In genomic region chr18:34223164-34223892, GRCh38 we compare ENCODE assay signal across 9 cellular contexts. TPM values are rescaled to one million over a fixed set of nuclear protein-coding genes. Genes with fewer than 3 reads are reported as not detected.
DNase-seq lines count a peak whose midpoint lies in the region; ATAC-seq and TF ChIP-seq lines count a peak whose summit lies in the region.
"Had no signal": no experiment of that assay in that cellular context is flagged by ENCODE, and none has a peak within 500 bp of the region (broad histone marks: within the 10 kb centered on the region; RNA-seq: fewer than 3 reads in every experiment).

No MANE protein-coding gene starts in this region.

- intact Hi-C loops in left ventricle myocardium inferior (cut with micrococcal nuclease): no loop called here
- intact Hi-C loops in CD4-positive, alpha-beta memory T cell (cut with micrococcal nuclease): no loop called here

- no peaks in the 10 kb centered on the region for H3K9me3 ChIP-seq in left ventricle myocardium inferior (replicated peaks)
- H3K9me3 ChIP-seq in CD4-positive, alpha-beta memory T cell (ENCODE audit: control insufficient read depth in 1 of 2, low read length in 2 of 2): no peaks in the 10 kb centered on the region
- H3K9me3 ChIP-seq: adrenal gland had no signal

- no peak for TF ChIP-seq CTCF in left ventricle myocardium inferior (IDR thresholded peaks at IDR 0.05; ENCODE audit: borderline replicate concordance)

- peaks cover 36% of the 10 kb centered on the region for H3K4me1 ChIP-seq in left ventricle myocardium inferior
- H3K4me1 ChIP-seq in CD4-positive, alpha-beta memory T cell (ENCODE audit: insufficient read depth, low read length): no peaks in the 10 kb centered on the region

- peak; percentile 72 for DNase-seq in NCI-H774 (lab: John Stamatoyannopoulos, UW)
- DNase-seq in left ventricle myocardium inferior: no peak
- DNase-seq in skeletal muscle cell (ENCODE audit: low read depth): no peak
- DNase-seq in CD4-positive, alpha-beta memory T cell: no peak
- DNase-seq in Kasumi-1 (lab: John Stamatoyannopoulos, UW): no peak
- no peak for DNase-seq in H4 (ENCODE audit: low spot score)

- peak overlapping the region in 2 of 8 donors; percentile 4 to 17 for H3K4me3 Mint-ChIP-seq in CD4-positive, alpha-beta memory T cell
- no peak overlapping the region for H3K4me3 Mint-ChIP-seq in activated T-helper 17 cell treated with anti-CD3 and anti-CD28 coated beads, Interleukin-2, amount 50 U/mL, for 72 hours

- no peak overlapping the region for H3K27ac ChIP-seq in left ventricle myocardium inferior (replicated peaks)
- no peak overlapping the region for H3K27ac ChIP-seq in CD4-positive, alpha-beta memory T cell (ENCODE audit: low read depth, low read length)

- H3K9me3 Mint-ChIP-seq in CD4-positive, alpha-beta memory T cell: peaks cover 0 to 26% (median 5%) of the 10 kb centered on the region in 8 donors
- no peaks in the 10 kb centered on the region for H3K9me3 Mint-ChIP-seq in activated T-helper 17 cell treated with anti-CD3 and anti-CD28 coated beads, Interleukin-2, amount 50 U/mL, for 72 hours

- peaks cover 0 to 3% of the 10 kb centered on the region in 2 donors for H3K36me3 Mint-ChIP-seq in CD4-positive, alpha-beta memory T cell
- no peaks in the 10 kb centered on the region for H3K36me3 Mint-ChIP-seq in activated T-helper 17 cell treated with anti-CD3 and anti-CD28 coated beads, Interleukin-2, amount 50 U/mL, for 72 hours (ENCODE audit: low read depth)

- POLR2A ChIA-PET in CD4-positive, alpha-beta memory T cell (lab: Charles Lee; ENCODE audit: partially characterized antibody): no interaction called here

- H3K4me1 Mint-ChIP-seq in CD4-positive, alpha-beta memory T cell: peaks cover 0 to 2% (median 0%) of the 10 kb centered on the region in 4 donors
- H3K4me1 Mint-ChIP-seq in activated T-helper 17 cell treated with anti-CD3 and anti-CD28 coated beads, Interleukin-2, amount 50 U/mL, for 72 hours: no peaks in the 10 kb centered on the region

- CTCF ChIA-PET in CD4-positive, alpha-beta memory T cell (lab: Charles Lee; ENCODE audit: partially characterized antibody): no interaction called here

- ATAC-seq in GM19463 (IDR thresholded peaks at IDR 0.05; ENCODE audit: unreplicated experiment): peak; percentile 21
- no peak for ATAC-seq in activated T-helper 17 cell treated with anti-CD3 and anti-CD28 coated beads, Interleukin-2, amount 50 U/mL, for 72 hours (replicated peaks)

- peaks cover 99% of the 10 kb centered on the region for H3K27me3 ChIP-seq in left ventricle myocardium inferior (ENCODE audit: low read depth)
- H3K27me3 ChIP-seq in CD4-positive, alpha-beta memory T cell (ENCODE audit: insufficient read depth, low read length): no peaks in the 10 kb centered on the region

- peaks cover 15 to 17% of the 10 kb centered on the region in 2 donors for H3K27me3 Mint-ChIP-seq in CD4-positive, alpha-beta memory T cell
- H3K27me3 Mint-ChIP-seq in activated T-helper 17 cell treated with anti-CD3 and anti-CD28 coated beads, Interleukin-2, amount 50 U/mL, for 72 hours: peaks cover 23% of the 10 kb centered on the region

- peak overlapping the region; percentile 63 for H3K4me3 ChIP-seq in left ventricle myocardium inferior
- peak overlapping the region; percentile 48 for H3K4me3 ChIP-seq in skeletal muscle cell (ENCODE audit: low read depth, low read length)
- H3K4me3 ChIP-seq in CD4-positive, alpha-beta memory T cell (ENCODE audit: low read length in 2 of 2): no peak overlapping the region

- H3K27ac Mint-ChIP-seq in CD4-positive, alpha-beta memory T cell: no peak overlapping the region
- no peak overlapping the region for H3K27ac Mint-ChIP-seq in activated T-helper 17 cell treated with anti-CD3 and anti-CD28 coated beads, Interleukin-2, amount 50 U/mL, for 72 hours

- no peaks in the 10 kb centered on the region for H3K36me3 ChIP-seq in left ventricle myocardium inferior
- H3K36me3 ChIP-seq in CD4-positive, alpha-beta memory T cell (ENCODE audit: insufficient read depth, low read length): no peaks in the 10 kb centered on the region
- H3K36me3 ChIP-seq: adrenal gland had no signal

RNA-seq across cellular contexts. Expression of gene NOL4, which starts 1.4 kb away (rescaled TPM):
- total RNA-seq in left ventricle myocardium inferior: not detected
- not detected for total RNA-seq in CD4-positive, alpha-beta memory T cell
- not detected for polyA plus RNA-seq in CD4-positive, alpha-beta memory T cell
- not detected for total RNA-seq in activated T-helper 17 cell treated with anti-CD3 and anti-CD28 coated beads, Interleukin-2, amount 50 U/mL, for 72 hours
- total RNA-seq in H4 (2014; rRNA removed; shearing (Covaris generic)): 0.83 TPM in 1 of 2 replicates, not detected in the other

Comparison
In these comparisons a context has a peak if more than half of its experiments do, and no peak if none do; other contexts are left out.
1. H3K4me3 ChIP-seq: peak in left ventricle myocardium inferior (single experiment) and skeletal muscle cell (single experiment); none in CD4-positive, alpha-beta memory T cell (0 of 2).